In the genomic region with DNA sequence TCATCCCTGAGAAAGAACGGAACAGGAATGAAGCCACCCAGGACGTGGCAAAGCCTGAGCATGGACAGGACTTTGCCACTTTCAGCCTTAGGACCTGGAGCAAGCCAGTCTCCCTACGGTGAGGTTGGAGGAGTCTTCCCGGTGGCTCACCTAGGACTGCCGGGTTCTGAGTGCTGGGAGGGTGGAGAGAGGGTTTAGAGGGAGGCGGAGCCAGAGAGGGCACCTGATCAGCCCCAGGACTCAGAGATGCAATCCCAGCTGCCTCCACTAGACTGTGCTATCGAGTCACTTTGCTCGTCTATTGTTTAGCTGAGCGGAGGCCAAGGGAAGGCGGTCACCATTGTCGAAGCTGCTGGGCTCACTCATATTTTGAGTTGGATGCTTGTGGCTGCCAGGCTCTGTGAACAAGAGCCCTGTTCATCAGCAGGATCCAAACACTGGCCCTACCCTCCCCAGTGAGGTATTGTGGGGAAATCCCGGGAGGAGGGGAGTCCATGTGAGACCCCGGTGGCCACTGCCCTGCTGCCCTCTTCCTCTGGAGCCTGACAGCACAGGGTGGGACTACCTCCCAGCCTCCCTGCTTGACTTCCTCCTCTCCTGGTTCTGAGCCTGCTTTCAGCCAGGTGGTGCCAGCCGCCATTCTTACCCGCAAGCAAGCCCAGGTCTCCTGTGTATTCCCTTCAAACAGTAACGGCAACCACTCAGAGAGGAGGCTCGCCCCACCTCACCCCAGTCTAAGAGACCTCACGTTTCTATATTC, we compare ENCODE assay signal across 1 cellular context.
TF ChIP-seq lines count a peak whose summit lies in the region.

No MANE protein-coding gene starts in this region.

TF ChIP-seq in K562, 482 proteins besides CTCF, POLR2A, EP300 and RAD21 (continued from another document):
- TF ChIP-seq, protein P1, sequence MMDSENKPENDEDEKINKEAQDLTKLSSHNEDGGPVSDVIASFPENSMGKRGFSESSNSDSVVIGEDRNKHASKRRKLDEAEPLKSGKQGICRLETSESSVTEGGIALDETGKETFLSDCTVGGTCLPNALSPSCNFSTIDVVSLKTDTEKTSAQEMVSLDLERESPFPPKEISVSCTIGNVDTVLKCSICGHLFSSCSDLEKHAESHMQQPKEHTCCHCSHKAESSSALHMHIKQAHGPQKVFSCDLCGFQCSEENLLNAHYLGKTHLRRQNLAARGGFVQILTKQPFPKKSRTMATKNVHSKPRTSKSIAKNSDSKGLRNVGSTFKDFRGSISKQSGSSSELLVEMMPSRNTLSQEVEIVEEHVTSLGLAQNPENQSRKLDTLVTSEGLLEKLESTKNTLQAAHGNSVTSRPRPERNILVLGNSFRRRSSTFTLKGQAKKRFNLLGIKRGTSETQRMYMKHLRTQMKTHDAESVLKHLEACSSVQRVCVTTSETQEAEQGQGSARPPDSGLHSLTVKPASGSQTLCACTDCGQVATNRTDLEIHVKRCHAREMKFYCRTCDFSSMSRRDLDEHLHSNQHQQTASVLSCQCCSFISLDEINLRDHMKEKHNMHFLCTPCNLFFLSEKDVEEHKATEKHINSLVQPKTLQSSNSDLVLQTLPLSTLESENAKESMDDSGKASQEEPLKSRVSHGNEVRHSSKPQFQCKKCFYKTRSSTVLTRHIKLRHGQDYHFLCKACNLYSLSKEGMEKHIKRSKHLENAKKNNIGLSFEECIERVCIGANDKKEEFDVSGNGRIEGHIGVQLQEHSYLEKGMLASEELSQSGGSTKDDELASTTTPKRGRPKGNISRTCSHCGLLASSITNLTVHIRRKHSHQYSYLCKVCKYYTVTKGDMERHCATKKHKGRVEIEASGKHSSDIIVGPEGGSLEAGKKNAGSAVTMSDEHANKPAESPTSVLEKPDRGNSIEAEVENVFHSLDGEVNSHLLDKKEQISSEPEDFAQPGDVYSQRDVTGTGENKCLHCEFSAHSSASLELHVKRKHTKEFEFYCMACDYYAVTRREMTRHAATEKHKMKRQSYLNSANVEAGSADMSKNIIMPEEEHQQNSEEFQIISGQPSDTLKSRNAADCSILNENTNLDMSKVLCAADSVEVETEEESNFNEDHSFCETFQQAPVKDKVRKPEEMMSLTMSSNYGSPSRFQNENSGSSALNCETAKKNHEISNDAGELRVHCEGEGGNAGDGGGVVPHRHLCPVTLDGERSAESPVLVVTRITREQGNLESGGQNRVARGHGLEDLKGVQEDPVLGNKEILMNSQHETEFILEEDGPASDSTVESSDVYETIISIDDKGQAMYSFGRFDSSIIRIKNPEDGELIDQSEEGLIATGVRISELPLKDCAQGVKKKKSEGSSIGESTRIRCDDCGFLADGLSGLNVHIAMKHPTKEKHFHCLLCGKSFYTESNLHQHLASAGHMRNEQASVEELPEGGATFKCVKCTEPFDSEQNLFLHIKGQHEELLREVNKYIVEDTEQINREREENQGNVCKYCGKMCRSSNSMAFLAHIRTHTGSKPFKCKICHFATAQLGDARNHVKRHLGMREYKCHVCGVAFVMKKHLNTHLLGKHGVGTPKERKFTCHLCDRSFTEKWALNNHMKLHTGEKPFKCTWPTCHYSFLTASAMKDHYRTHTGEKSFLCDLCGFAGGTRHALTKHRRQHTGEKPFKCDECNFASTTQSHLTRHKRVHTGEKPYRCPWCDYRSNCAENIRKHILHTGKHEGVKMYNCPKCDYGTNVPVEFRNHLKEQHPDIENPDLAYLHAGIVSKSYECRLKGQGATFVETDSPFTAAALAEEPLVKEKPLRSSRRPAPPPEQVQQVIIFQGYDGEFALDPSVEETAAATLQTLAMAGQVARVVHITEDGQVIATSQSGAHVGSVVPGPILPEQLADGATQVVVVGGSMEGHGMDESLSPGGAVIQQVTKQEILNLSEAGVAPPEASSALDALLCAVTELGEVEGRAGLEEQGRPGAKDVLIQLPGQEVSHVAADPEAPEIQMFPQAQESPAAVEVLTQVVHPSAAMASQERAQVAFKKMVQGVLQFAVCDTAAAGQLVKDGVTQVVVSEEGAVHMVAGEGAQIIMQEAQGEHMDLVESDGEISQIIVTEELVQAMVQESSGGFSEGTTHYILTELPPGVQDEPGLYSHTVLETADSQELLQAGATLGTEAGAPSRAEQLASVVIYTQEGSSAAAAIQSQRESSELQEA (IDR thresholded peaks at IDR 0.05; ENCODE audit: low read depth) = no peak
- TF ChIP-seq NONO (IDR thresholded peaks at IDR 0.05; ENCODE audit: low read depth in 2 of 2, low read length in 1 of 2) = no peak
